Comparison of ENCODE assay signal across 9 cellular contexts in genomic region chr14:34012978-34013713, GRCh38.
A peak's percentile ranks its signal among the peaks of the same experiment; 100 is the strongest.
DNase-seq lines count a peak whose midpoint lies in the region; ATAC-seq, FAIRE-seq and TF ChIP-seq lines count a peak whose summit lies in the region.
"Had no signal": no experiment of that assay in that cellular context is flagged by ENCODE, and none has a peak within 500 bp of the region (broad histone marks: within the 10 kb centered on the region; RNA-seq: fewer than 3 reads in every experiment).

No MANE protein-coding gene starts in this region.

- DNase-seq in Right ventricle myocardium superior (no peak), left ventricle myocardium inferior (no peak), SKM-1 treated with dmso at 0.1 percent for 144 hours (lab: John Stamatoyannopoulos, UW; ENCODE audit: unreplicated experiment) (peak; percentile 68), DMS 273 (lab: John Stamatoyannopoulos, UW; ENCODE audit: unreplicated experiment) (no peak), Caco-2 (no peak), HEK293T (ENCODE audit: extremely low spot score) (no peak), D721Med (ENCODE audit: insufficient read length, low spot score) (no peak)
- DNase-seq: CD8-positive, alpha-beta memory T cell had no signal

- no peak for FAIRE-seq in D721Med (lab: Jason Lieb, UNC)

- no peak overlapping the region for H3K4me3 ChIP-seq in left ventricle myocardium inferior
- no peak overlapping the region for H3K4me3 ChIP-seq in Caco-2 (ENCODE audit: low read depth, low read length)

- H3K27me3 Mint-ChIP-seq in Caco-2 (ENCODE audit: insufficient read depth, unreplicated experiment) = no peaks in the 10 kb centered on the region

- H3K4me3 Mint-ChIP-seq in Caco-2 (ENCODE audit: unreplicated experiment) = no peak overlapping the region

- H3K4me1 Mint-ChIP-seq in Caco-2 (ENCODE audit: low read depth, unreplicated experiment) = no peaks in the 10 kb centered on the region

- H3K36me3 ChIP-seq in left ventricle myocardium inferior = no peaks in the 10 kb centered on the region
- no peaks in the 10 kb centered on the region for H3K36me3 ChIP-seq in Caco-2 (ENCODE audit: control insufficient read depth, insufficient read depth, low read length)

- intact Hi-C loops in Right ventricle myocardium superior (cut with DNase I) (no loop called here), left ventricle myocardium inferior (cut with micrococcal nuclease) (no loop called here), Caco-2 (cut with micrococcal nuclease; ENCODE audit: unreplicated experiment) (no loop called here)

- H3K27ac ChIP-seq in left ventricle myocardium inferior (replicated peaks) = no peak overlapping the region

- ATAC-seq in Right ventricle myocardium superior (ENCODE audit: poor library complexity) (peak; percentile 31), HG03060 (IDR thresholded peaks at IDR 0.05; ENCODE audit: low read depth, unreplicated experiment) (peak; percentile 62)

- no peaks in the 10 kb centered on the region for H3K9me3 Mint-ChIP-seq in Caco-2 (ENCODE audit: unreplicated experiment)

- TF ChIP-seq CTCF in left ventricle myocardium inferior (IDR thresholded peaks at IDR 0.05; ENCODE audit: borderline replicate concordance) (no peak), Caco-2 (IDR thresholded peaks at IDR 0.05; ENCODE audit: insufficient read depth in 1 of 2, low read depth in 1 of 2, low read length in 1 of 2, severe bottlenecking in 1 of 2, unreplicated experiment in 1 of 2) (no peak), D721Med (IDR thresholded peaks at IDR 0.05; ENCODE audit: insufficient read depth, missing control alignments) (no peak)

- H3K27ac Mint-ChIP-seq in Caco-2 (ENCODE audit: unreplicated experiment) = no peak overlapping the region

- no peaks in the 10 kb centered on the region for H3K4me1 ChIP-seq in left ventricle myocardium inferior
- H3K4me1 ChIP-seq in Caco-2 = no peaks in the 10 kb centered on the region

- CTCF ChIA-PET in Caco-2 (lab: Charles Lee) (interaction anchor here (0.5 to 0.6 kb wide), 2 partner anchors 275 to 291 kb away, joined by 4 read pairs; no protein-coding TSS in a partner anchor), HEK293T (lab: Yijun Ruan, JAX) (no interaction called here)

- POLR2A ChIA-PET in Caco-2 (lab: Charles Lee) (no interaction called here), HEK293T (lab: Yijun Ruan, JAX) (no interaction called here)

- H3K27me3 ChIP-seq in left ventricle myocardium inferior (ENCODE audit: low read depth) (no peaks in the 10 kb centered on the region), Caco-2 (replicated peaks; ENCODE audit: control insufficient read depth, insufficient read depth, low read length) (no peaks in the 10 kb centered on the region)

- H3K36me3 Mint-ChIP-seq in Caco-2 (ENCODE audit: insufficient read depth, unreplicated experiment) = no peaks in the 10 kb centered on the region

- BruUV-seq in Caco-2 (replicated peaks; lab: Mats Ljungman, UMichigan) = no TSS peak

- no peaks in the 10 kb centered on the region for H3K9me3 ChIP-seq in left ventricle myocardium inferior (replicated peaks)
- H3K9me3 ChIP-seq in Caco-2 = no peaks in the 10 kb centered on the region

TF ChIP-seq in HEK293T, 16 proteins besides CTCF, POLR2A, EP300 and RAD21:
- TF ChIP-seq CTBP1 (IDR thresholded peaks at IDR 0.05; ENCODE audit: borderline replicate concordance) (no peak), HDGF (IDR thresholded peaks at IDR 0.05; ENCODE audit: borderline replicate concordance) (no peak), FOXM1 (IDR thresholded peaks at IDR 0.05; ENCODE audit: borderline replicate concordance) (no peak)
